In genomic region chrX:111868726-111869638, GRCh38 we compare ENCODE assay signal across 10 cellular contexts. TPM values are rescaled to one million over a fixed set of nuclear protein-coding genes. Genes with fewer than 3 reads are reported as not detected.
DNase-seq lines count a peak whose midpoint lies in the region; ATAC-seq, FAIRE-seq and TF ChIP-seq lines count a peak whose summit lies in the region.
"Had no signal": no experiment of that assay in that cellular context is flagged by ENCODE, and none has a peak within 500 bp of the region (broad histone marks: within the 10 kb centered on the region; RNA-seq: fewer than 3 reads in every experiment).

No MANE protein-coding gene starts in this region.

- H3K4me1 ChIP-seq in pancreas (peaks cover 0 to 9% (median 6%) of the 10 kb centered on the region in 3 donors), BE2C (no peaks in the 10 kb centered on the region)

- intact Hi-C loops in pancreas (cut with DNase I) = no loop called here

- FAIRE-seq in pancreas (lab: Jason Lieb, UNC) = no peak

- no peak for TF ChIP-seq CTCF in pancreas (IDR thresholded peaks at IDR 0.05)
- TF ChIP-seq CTCF in BE2C (IDR thresholded peaks at IDR 0.05; ENCODE audit: low read depth, low read length) = no peak
- TF ChIP-seq CTCF in RWPE1 (conservative IDR thresholded peaks at IDR 0.05; ENCODE audit: low read depth) = no peak

- no peak overlapping the region for H3K4me3 Mint-ChIP-seq in T-cell

- H3K27me3 ChIP-seq in pancreas = peaks cover 0 to 3% (median 0%) of the 10 kb centered on the region in 4 donors
- H3K27me3 ChIP-seq in BE2C = no peaks in the 10 kb centered on the region

- H3K9me3 ChIP-seq in pancreas (no peaks in the 10 kb centered on the region), BE2C (no peaks in the 10 kb centered on the region)
- H3K9me3 ChIP-seq: heart right ventricle had no signal

- H3K27me3 Mint-ChIP-seq in T-cell = peaks cover 8 to 51% of the 10 kb centered on the region in 2 donors

- H3K9me3 Mint-ChIP-seq in T-cell = no peaks in the 10 kb centered on the region

- CTCF ChIA-PET in T-cell (lab: Charles Lee) = interaction anchor here (0.6 to 2.0 kb wide), 3 partner anchors 863 to 1419 kb away, joined by 3 to 6 read pairs (median 4); no protein-coding TSS in a partner anchor
- CTCF ChIA-PET in RWPE1 (lab: Yijun Ruan, JAX) = interaction anchor here (0.6 to 0.7 kb wide), 4 partner anchors 25 to 1019 kb away, joined by 3 to 6 read pairs (median 4); no protein-coding TSS in a partner anchor

- DNase-seq in OCI-M1 (lab: John Stamatoyannopoulos, UW) (peak; percentile 4), pancreas (no peak), T-cell (no peak), BE2C (no peak), SW 1271 (lab: John Stamatoyannopoulos, UW) (no peak), RWPE1 (ENCODE audit: low spot score) (no peak)
- DNase-seq: activated CD4-positive, alpha-beta T cell treated with anti-CD3 and anti-CD28 coated beads for 1 hour had no signal

- H3K27ac ChIP-seq in pancreas (peak overlapping the region in 2 of 4 donors; percentile 20 to 34), RWPE1 (no peak overlapping the region)
- H3K27ac ChIP-seq: heart right ventricle had no signal

- peak; percentile 53 for ATAC-seq in GM19043 (IDR thresholded peaks at IDR 0.05; ENCODE audit: low read depth, unreplicated experiment)
- peak; percentile 54 for ATAC-seq in HG02798 (IDR thresholded peaks at IDR 0.05; ENCODE audit: poor library complexity, unreplicated experiment)
- ATAC-seq in pancreas = peak; percentile 67 to 84 (median 79)
- no peak for ATAC-seq in T-cell (replicated peaks in 1 of 4)

- POLR2A ChIA-PET in T-cell (lab: Charles Lee) (no interaction called here), RWPE1 (lab: Yijun Ruan, JAX; ENCODE audit: low non-redundant PET) (no interaction called here)

- WGBS in pancreas, 2 donors = 31 to 40% methylated on average over 5 of the region's 5 CpGs

- H3K36me3 ChIP-seq in pancreas (no peaks in the 10 kb centered on the region), BE2C (no peaks in the 10 kb centered on the region)
- H3K36me3 ChIP-seq: heart right ventricle had no signal

- H3K27ac Mint-ChIP-seq in T-cell = no peak overlapping the region

- H3K4me3 ChIP-seq in pancreas (no peak overlapping the region), BE2C (ENCODE audit: low read depth, low read length) (no peak overlapping the region)
- H3K4me3 ChIP-seq: heart right ventricle had no signal

- peaks cover 0 to 2% (median 0%) of the 10 kb centered on the region in 3 donors for H3K4me1 Mint-ChIP-seq in T-cell

- no peaks in the 10 kb centered on the region for H3K36me3 Mint-ChIP-seq in T-cell

RNA-seq across cellular contexts. Expression of gene TRPC5OS, which starts 7.0 kb away (rescaled TPM):
- total RNA-seq in pancreas (under 1 TPM in 1 of 6 donors, not detected in 5; 0.09 TPM), T-cell (under 1 TPM in 1 of 5 donors, not detected in 4; 0.30 TPM)
- under 1 TPM in 1 of 2 donors, not detected in 1; 0.05 TPM for polyA plus RNA-seq in pancreas
- not detected for polyA plus RNA-seq in BE2C (2012; ENCODE audit: insufficient read depth, insufficient read length, low read depth)
- total RNA-seq: heart right ventricle had no signal
- polyA plus RNA-seq: heart right ventricle had no signal

Comparison
In these comparisons a context has a peak if more than half of its experiments do, and no peak if none do; other contexts are left out.
1. ATAC-seq: peak in GM19043 (single experiment), HG02798 (single experiment) and pancreas (4 of 4); none in T-cell (0 of 4).